In genomic region chr3:181711325-181712135, GRCh38 we compare ENCODE assay signal across 8 cellular contexts. TPM values are rescaled to one million over a fixed set of nuclear protein-coding genes. Genes with fewer than 3 reads are reported as not detected.
DNase-seq lines count a peak whose midpoint lies in the region; FAIRE-seq and TF ChIP-seq lines count a peak whose summit lies in the region.

TSS of gene SOX2 (plus strand) at chr3:181711925. CDS start at chr3:181712361, 436 bp downstream.

- H2AFZ ChIP-seq in H1 (ENCODE audit: low read length) (no peak within 1 kb of the TSS), mesenchymal stem cell (ENCODE audit: low read depth, low read length) (no peak within 1 kb of the TSS)

- H3K4me1 ChIP-seq in H1 (replicated peaks in 1 of 4; ENCODE audit: control insufficient read depth in 3 of 4, insufficient read depth in 4 of 4, low read length in 3 of 4) (peaks cover 0 to 22% (median 7%) of the 10 kb centered on the region in 4 experiments; a peak in 4 of 7 replicates), mesenchymal stem cell (ENCODE audit: control insufficient read depth, insufficient read depth, low read depth, low read length) (peaks cover 18% of the 10 kb centered on the region), tibial artery (peaks cover 0 to 32% (median 21%) of the 10 kb centered on the region in 4 donors)

- H3K79me1 ChIP-seq in H1 (ENCODE audit: low read depth, low read length) = no peaks in the 10 kb centered on the region; the same call in 1 of the 2 replicates
- H3K79me1 ChIP-seq in mesenchymal stem cell (replicated peaks; ENCODE audit: low read length, poor library complexity, severe bottlenecking) = no peaks in the 10 kb centered on the region

- peaks cover 13 to 54% of the 10 kb centered on the region in 2 experiments for H3K79me2 ChIP-seq in H1 (ENCODE audit: control insufficient read depth in 1 of 2, insufficient read depth in 2 of 2, low read length in 2 of 2)

- no peak within 1 kb of the TSS for H3K23ac ChIP-seq in H1 (ENCODE audit: insufficient read length)
- peak within 1 kb of the TSS in 1 of 2 experiments; percentile 99 for H3K23ac ChIP-seq in mesenchymal stem cell (ENCODE audit: low read length in 2 of 2)

- TF ChIP-seq CTCF in H1 (IDR thresholded peaks at IDR 0.05; ENCODE audit: control extremely low read depth in 1 of 3, insufficient read depth in 1 of 3, low read depth in 1 of 3, low read length in 3 of 3) = no peak
- TF ChIP-seq CTCF in tibial artery (IDR thresholded peaks at IDR 0.05) = no peak

- H3K9ac ChIP-seq in H1 (replicated peaks in 1 of 4; ENCODE audit: extremely low read depth in 1 of 4, low read depth in 3 of 4, low read length in 3 of 4) = peak within 1 kb of the TSS; percentile 83 to 94 (median 88)
- no peak within 1 kb of the TSS for H3K9ac ChIP-seq in mesenchymal stem cell (ENCODE audit: low read length)

- peak within 1 kb of the TSS; percentile 98 for H2BK5ac ChIP-seq in H1 (ENCODE audit: low read depth, low read length)
- no peak within 1 kb of the TSS for H2BK5ac ChIP-seq in mesenchymal stem cell (ENCODE audit: low read depth, low read length, poor library complexity, severe bottlenecking)

- FAIRE-seq in H1 (lab: Jason Lieb, UNC) = peak; percentile 13

- peak within 1 kb of the TSS; percentile 94 for H3K27ac ChIP-seq in H1 (ENCODE audit: low read depth, low read length)
- peak within 1 kb of the TSS; percentile 66 for H3K27ac ChIP-seq in mesenchymal stem cell (ENCODE audit: low read length, poor library complexity, severe bottlenecking)
- no peak within 1 kb of the TSS for H3K27ac ChIP-seq in tibial artery

- peak within 1 kb of the TSS; percentile 96 for H3K4ac ChIP-seq in H1 (replicated peaks; ENCODE audit: insufficient read length, low read depth, low read length)
- H3K4ac ChIP-seq in mesenchymal stem cell (ENCODE audit: low read depth in 1 of 2, low read length in 2 of 2) = no peak within 1 kb of the TSS

- H3K27me3 ChIP-seq in MG63 (peaks cover 85% of the 10 kb centered on the region), H1 (replicated peaks in 1 of 4; ENCODE audit: control insufficient read depth in 3 of 4, extremely low read depth in 1 of 4, insufficient read depth in 3 of 4, low read length in 3 of 4) (no peaks in the 10 kb centered on the region), mesenchymal stem cell (ENCODE audit: control insufficient read depth in 1 of 2, insufficient read depth in 1 of 2, low read length in 2 of 2) (peaks cover 31 to 91% of the 10 kb centered on the region in 2 experiments), tibial artery (peaks cover 13 to 99% of the 10 kb centered on the region in 2 donors)

- H4K5ac ChIP-seq in H1 (ENCODE audit: insufficient read length, low read depth, low read length) = peak within 1 kb of the TSS; percentile 96

- intact Hi-C loops in tibial artery (cut with DNase I; ENCODE audit: low total_unique reads) = loop anchor here (5.0 kb wide), 1 partner anchor 976 kb away; no protein-coding TSS in a partner anchor

- no peak for TF ChIP-seq RAD21 in H1 (IDR thresholded peaks at IDR 0.05 in 1 of 2, conservative IDR thresholded peaks at IDR 0.05 in 1 of 2; ENCODE audit: low read depth in 2 of 2, low read length in 2 of 2)

- H3K18ac ChIP-seq in H1 (ENCODE audit: extremely low read depth, low read length) = peak within 1 kb of the TSS; percentile 96
- no peak within 1 kb of the TSS for H3K18ac ChIP-seq in mesenchymal stem cell (ENCODE audit: low read depth in 1 of 2, low read length in 2 of 2)

- H4K20me1 ChIP-seq in H1 (replicated peaks in 1 of 2; ENCODE audit: control insufficient read depth in 1 of 2, insufficient read depth in 2 of 2, low read length in 2 of 2) = peaks cover 0 to 2% of the 10 kb centered on the region in 2 experiments

- H2BK15ac ChIP-seq in H1 (ENCODE audit: low read length) (no peak within 1 kb of the TSS), mesenchymal stem cell (ENCODE audit: low read depth, poor library complexity, severe bottlenecking) (peak within 1 kb of the TSS; percentile 13)

- H4K91ac ChIP-seq in H1 (replicated peaks; ENCODE audit: insufficient read length, low read length) (peak within 1 kb of the TSS; percentile 90), mesenchymal stem cell (ENCODE audit: low read length) (no peak within 1 kb of the TSS)

- H4K8ac ChIP-seq in H1 (ENCODE audit: extremely low read depth, insufficient read depth, low read length) (peak within 1 kb of the TSS; percentile 75), mesenchymal stem cell (ENCODE audit: low read length) (no peak within 1 kb of the TSS)

- H2BK120ac ChIP-seq in H1 (replicated peaks; ENCODE audit: low read depth, low read length) (peak within 1 kb of the TSS; percentile 94), mesenchymal stem cell (ENCODE audit: low read depth, low read length) (no peak within 1 kb of the TSS)

- POLR2A ChIA-PET in H1 (lab: Charles Lee; ENCODE audit: partially characterized antibody) = interaction anchor here (0.7 to 3.9 kb wide), 12 partner anchors 9 to 527 kb away, joined by 3 to 46 read pairs (median 4); no protein-coding TSS in a partner anchor

- H2AK5ac ChIP-seq in H1 (ENCODE audit: low read depth, low read length) (peak within 1 kb of the TSS; percentile 96), mesenchymal stem cell (ENCODE audit: low read length, severe bottlenecking) (no peak within 1 kb of the TSS)

- H2BK12ac ChIP-seq in H1 (ENCODE audit: low read depth, low read length) = peak within 1 kb of the TSS; percentile 86
- H2BK12ac ChIP-seq in mesenchymal stem cell (ENCODE audit: low read length in 2 of 2) = no peak within 1 kb of the TSS

- DNase-seq in SIG-M5 treated with dmso at 0.1 percent for 504 hours (lab: John Stamatoyannopoulos, UW; ENCODE audit: unreplicated experiment) (peak; percentile 31), SIG-M5 (lab: John Stamatoyannopoulos, UW) (no peak), MG63 (peak; percentile 76), SHP77 (lab: John Stamatoyannopoulos, UW) (peak; percentile 85 to 91), H1 (ENCODE audit: low read depth in 1 of 2, low spot score in 2 of 2) (peak; percentile 78 to 83), mesenchymal stem cell (peak; percentile 47), tibial artery (no peak), GDM1 (lab: John Stamatoyannopoulos, UW) (no peak)

- TF ChIP-seq POLR2A in H1 (IDR thresholded peaks at IDR 0.05; ENCODE audit: control extremely low read depth in 1 of 2, low read depth in 2 of 2, low read length in 2 of 2) = peak in 1 of 2 experiments; percentile 66; a peak in 2 of 3 replicates

- CTCF ChIA-PET in H1 (lab: Charles Lee; ENCODE audit: partially characterized antibody) = interaction anchor here (1.0 to 1.4 kb wide), 3 partner anchors 16 to 45 kb away, joined by 3 to 4 read pairs (median 3); no protein-coding TSS in a partner anchor

- H3K9me3 ChIP-seq in MG63 (no peaks in the 10 kb centered on the region), H1 (ENCODE audit: insufficient read depth in 2 of 2, low read depth in 1 of 2, low read length in 1 of 2) (no peaks in the 10 kb centered on the region), mesenchymal stem cell (ENCODE audit: control insufficient read depth, low read length) (no peaks in the 10 kb centered on the region), tibial artery (no peaks in the 10 kb centered on the region)

- no peak for TF ChIP-seq EP300 in H1 (IDR thresholded peaks at IDR 0.05; ENCODE audit: borderline replicate concordance in 1 of 2, low read depth in 2 of 2, low read length in 2 of 2)

- H3K4me3 ChIP-seq in MG63 (peak within 1 kb of the TSS; percentile 34), H1 (ENCODE audit: extremely low read depth in 1 of 4, insufficient read depth in 2 of 4, low read depth in 3 of 4, low read length in 4 of 4) (peak within 1 kb of the TSS; percentile 90 to 98 (median 96)), mesenchymal stem cell (ENCODE audit: insufficient read depth in 1 of 2, low read depth in 1 of 2, low read length in 2 of 2) (peak within 1 kb of the TSS; percentile 70 to 72), tibial artery (peak within 1 kb of the TSS; percentile 27 to 38)

- 3% methylated on average over 21 of the region's 37 CpGs; no CpG with 5 or more reads in 1 of the 2 experiments for WGBS in H1 (ENCODE audit: extremely low coverage in 1 of 2, insufficient coverage in 1 of 2, insufficient read length in 1 of 2, insufficient replicate concordance in 2 of 2, low coverage in 1 of 2, low lambda C conversion rate in 2 of 2, missing lambda C conversion rate in 1 of 2), 2 experiments
- under 1% methylated on average over 8 of the region's 37 CpGs for WGBS in mesenchymal stem cell

- H3K14ac ChIP-seq in H1 (ENCODE audit: insufficient read length) = peak within 1 kb of the TSS; percentile 35
- H3K14ac ChIP-seq in mesenchymal stem cell (ENCODE audit: low read length in 2 of 2) = no peak within 1 kb of the TSS

- peak within 1 kb of the TSS; percentile 26; the same call in 1 of the 2 replicates for H2BK20ac ChIP-seq in H1 (ENCODE audit: low read length)

- H3K4me2 ChIP-seq in H1 (ENCODE audit: insufficient read depth in 1 of 2, low read depth in 2 of 2, low read length in 2 of 2) (peak within 1 kb of the TSS; percentile 94 to 98), mesenchymal stem cell (ENCODE audit: low read length, poor library complexity, severe bottlenecking) (peak within 1 kb of the TSS; percentile 92)

- H3K36me3 ChIP-seq in MG63 (no peaks in the 10 kb centered on the region), H1 (ENCODE audit: control insufficient read depth in 2 of 4, insufficient read depth in 4 of 4, low read length in 3 of 4) (peaks cover 0 to 39% (median 8%) of the 10 kb centered on the region in 4 experiments; a peak in 4 of 8 replicates), mesenchymal stem cell (ENCODE audit: control insufficient read depth in 1 of 2, insufficient read depth in 2 of 2, low read depth in 1 of 2, low read length in 2 of 2) (no peaks in the 10 kb centered on the region), tibial artery (no peaks in the 10 kb centered on the region)

- H3K56ac ChIP-seq in H1 (replicated peaks; ENCODE audit: insufficient read length, low read depth, low read length) = peak within 1 kb of the TSS; percentile 92

- H3K23me2 ChIP-seq in H1 (ENCODE audit: low read depth, low read length) = peaks cover 11% of the 10 kb centered on the region

TF ChIP-seq in H1, 55 proteins besides CTCF, POLR2A, EP300 and RAD21 (continues in another document):
- TF ChIP-seq RFX5 (IDR thresholded peaks at IDR 0.05; ENCODE audit: borderline replicate concordance, low read depth, low read length) = no peak

RNA-seq across cellular contexts. Expression of gene SOX2, which starts in this region (rescaled TPM):
- total RNA-seq in MG63 (2014; rRNA removed; shearing (Covaris generic); ENCODE audit: low replicate concordance) = 0.07 TPM in 1 of 2 replicates, not detected in the other
- total RNA-seq in H1 (2021; fragmentation: NEBNext Ultra II Directional; extraction: Animal tissue kit (Norgen Biotek cat#: 25700)) = 247 and 260 TPM in 2 replicates
- 149 and 170 TPM in 2 replicates for polyA plus RNA-seq in H1 (2011; rRNA removed)
- polyA plus RNA-seq in H1 (2011; cell fraction: cytosol; rRNA removed) = 181 TPM
- 120 TPM for polyA plus RNA-seq in H1 (2011; cell fraction: nucleus; rRNA removed)
- polyA plus RNA-seq in H1 (2012, experiment 1 of 2) = 130 to 186 TPM (median 157 TPM) in 4 replicates
- 64.0 TPM for polyA plus RNA-seq in H1 (2012, experiment 2 of 2)
- 171 TPM for polyA plus RNA-seq in H1 (2013, experiment 1 of 2)
- polyA plus RNA-seq in H1 (2013, experiment 2 of 2) = 169 TPM
- polyA minus RNA-seq in H1 (2011; rRNA and poly(A)+ RNA removed) = 34.6 and 35.5 TPM in 2 replicates
- polyA minus RNA-seq in H1 (2011; cell fraction: cytosol; rRNA and poly(A)+ RNA removed) = 101 TPM
- polyA minus RNA-seq in H1 (2011; cell fraction: nucleus; rRNA and poly(A)+ RNA removed) = 83.5 TPM
- not detected for polyA plus RNA-seq in mesenchymal stem cell (2013, experiment 1 of 2)
- not detected for polyA plus RNA-seq in mesenchymal stem cell (2013, experiment 2 of 2)

Comparison
In these comparisons a context has a peak if more than half of its experiments do, and no peak if none do; other contexts are left out.
1. RNA of gene SOX2 (total RNA-seq): 247 to 260 TPM in H1; 0.07 TPM in MG63; every median in the first group is over 100 times any median in the second.
2. DNase-seq: peak in SIG-M5 treated with dmso at 0.1 percent for 504 hours (single experiment), SHP77 (2 of 2), H1 (2 of 2) and mesenchymal stem cell (single experiment); none in SIG-M5 (single experiment), tibial artery (0 of 2) and GDM1 (single experiment).
3. Peak in DNase-seq and H3K4me3 ChIP-seq in MG63; RNA of the gene not detected or under 1 TPM.
4. H3K4me3 ChIP-seq: peak in every context shown above with its lines; median percentile 96 in H1; 71 in mesenchymal stem cell; 34 in MG63; 32 in tibial artery.
5. H3K27ac ChIP-seq: peak in H1 (single experiment) and mesenchymal stem cell (single experiment); none in tibial artery (0 of 2).